In genomic region chr11:44950036-44950624, GRCh38 we compare ENCODE assay signal across 8 cellular contexts. TPM values are rescaled to one million over a fixed set of nuclear protein-coding genes. Genes with fewer than 3 reads are reported as not detected.
DNase-seq lines count a peak whose midpoint lies in the region; ATAC-seq lines count a peak whose summit lies in the region.

No MANE protein-coding gene starts in this region.

- H3K4me1 Mint-ChIP-seq in activated CD4-positive, alpha-beta T cell treated with anti-CD3 and anti-CD28 coated beads, Interleukin-2, amount 10 ng/mL, durations not matched to agents 24 days and 14 days: peaks cover 10% of the 10 kb centered on the region

- H3K4me3 ChIP-seq in esophagus (ENCODE audit: low read depth in 1 of 2, low read length in 2 of 2): peak overlapping the region; percentile 68 to 70
- H3K4me3 ChIP-seq in neuron (ENCODE audit: low read length): peak overlapping the region; percentile 87

- intact Hi-C loops in activated CD4-positive, alpha-beta T cell treated with anti-CD3 and anti-CD28 coated beads, Interleukin-2, amount 10 ng/mL, durations not matched to agents 24 days and 14 days (cut with micrococcal nuclease): no loop called here

- H3K27ac ChIP-seq in esophagus (ENCODE audit: low read depth in 2 of 2, low read length in 1 of 2): peak overlapping the region; percentile 59 to 65

- H3K27me3 ChIP-seq in esophagus (ENCODE audit: control insufficient read depth in 1 of 2, insufficient read depth in 2 of 2, low read length in 2 of 2): no peaks in the 10 kb centered on the region
- peaks cover 15% of the 10 kb centered on the region for H3K27me3 ChIP-seq in neuron (ENCODE audit: insufficient read depth, low read length)

- H3K9me3 Mint-ChIP-seq in activated CD4-positive, alpha-beta T cell treated with anti-CD3 and anti-CD28 coated beads, Interleukin-2, amount 10 ng/mL, durations not matched to agents 24 days and 14 days: no peaks in the 10 kb centered on the region

- no peaks in the 10 kb centered on the region for H3K36me3 ChIP-seq in esophagus (ENCODE audit: control insufficient read depth in 2 of 2, insufficient read depth in 2 of 2, low read length in 1 of 2)
- no peaks in the 10 kb centered on the region for H3K36me3 ChIP-seq in neuron (ENCODE audit: insufficient read depth, low read length)

- peak overlapping the region; percentile 76 for H3K4me3 Mint-ChIP-seq in activated CD4-positive, alpha-beta T cell treated with anti-CD3 and anti-CD28 coated beads, Interleukin-2, amount 10 ng/mL, durations not matched to agents 24 days and 14 days

- H3K27me3 Mint-ChIP-seq in activated CD4-positive, alpha-beta T cell treated with anti-CD3 and anti-CD28 coated beads, Interleukin-2, amount 10 ng/mL, durations not matched to agents 24 days and 14 days: peaks cover 28% of the 10 kb centered on the region

- H3K4me1 ChIP-seq in esophagus (ENCODE audit: control insufficient read depth in 2 of 2, insufficient read depth in 2 of 2, low read length in 1 of 2) (peaks cover 0 to 6% of the 10 kb centered on the region in 2 donors), neuron (ENCODE audit: insufficient read depth, low read length) (peaks cover 2% of the 10 kb centered on the region)

- H3K27ac Mint-ChIP-seq in activated CD4-positive, alpha-beta T cell treated with anti-CD3 and anti-CD28 coated beads, Interleukin-2, amount 10 ng/mL, durations not matched to agents 24 days and 14 days: no peak overlapping the region

- DNase-seq in DMS53 (lab: John Stamatoyannopoulos, UW) (peak; percentile 53), DMS53 treated with DMSO at 0.1 percent for 48 hours (lab: John Stamatoyannopoulos, UW; ENCODE audit: unreplicated experiment) (no peak), UCSD-AML1 (lab: John Stamatoyannopoulos, UW; ENCODE audit: unreplicated experiment) (no peak), putamen (ENCODE audit: low spot score) (no peak)
- DNase-seq in activated CD4-positive, alpha-beta T cell treated with anti-CD3 and anti-CD28 coated beads, Interleukin-2, amount 10 ng/mL, durations not matched to agents 24 days and 14 days: peak; percentile 67

- no peak for ATAC-seq in HG03469 (IDR thresholded peaks at IDR 0.05; ENCODE audit: unreplicated experiment)

- H3K36me3 Mint-ChIP-seq in activated CD4-positive, alpha-beta T cell treated with anti-CD3 and anti-CD28 coated beads, Interleukin-2, amount 10 ng/mL, durations not matched to agents 24 days and 14 days (ENCODE audit: low read depth): no peaks in the 10 kb centered on the region

- H3K9me3 ChIP-seq in esophagus (ENCODE audit: control insufficient read depth in 2 of 2, insufficient read depth in 1 of 2, low read depth in 1 of 2, low read length in 1 of 2) (no peaks in the 10 kb centered on the region), neuron (ENCODE audit: low read length) (no peaks in the 10 kb centered on the region)

- WGBS in esophagus, 2 donors: 0 to 1% methylated on average over 46 to 63 of the region's 63 CpGs

- peak overlapping the region; percentile 99 for H2AFZ ChIP-seq in neuron (ENCODE audit: low read depth, low read length)

RNA-seq across cellular contexts. Expression of gene TP53I11, which starts 0.6 kb away (rescaled TPM):
- total RNA-seq in activated CD4-positive, alpha-beta T cell treated with anti-CD3 and anti-CD28 coated beads, Interleukin-2, amount 10 ng/mL, durations not matched to agents 24 days and 14 days: 8.6 and 9.1 TPM in 2 replicates
- 10 to 100 TPM; 10.3 to 37.2 TPM for polyA plus RNA-seq in esophagus

Comparison
In these comparisons a context has a peak if more than half of its experiments do, and no peak if none do; other contexts are left out.
1. DNase-seq: peak in DMS53 (single experiment) and activated CD4-positive, alpha-beta T cell treated with anti-CD3 and anti-CD28 coated beads, Interleukin-2, amount 10 ng/mL, durations not matched to agents 24 days and 14 days (single experiment); none in DMS53 treated with DMSO at 0.1 percent for 48 hours (single experiment), UCSD-AML1 (single experiment) and putamen (single experiment).